15 cellular contexts compared by ENCODE assay signal in genomic region chr18:79374408-79375171, GRCh38. TPM values are rescaled to one million over a fixed set of nuclear protein-coding genes. Genes with fewer than 3 reads are reported as not detected.
DNase-seq lines count a peak whose midpoint lies in the region; ATAC-seq and TF ChIP-seq lines count a peak whose summit lies in the region.
"Had no signal": no experiment of that assay in that cellular context is flagged by ENCODE, and none has a peak within 500 bp of the region (broad histone marks: within the 10 kb centered on the region; RNA-seq: fewer than 3 reads in every experiment).

No MANE protein-coding gene starts in this region.

- peaks cover 0 to 14% of the 10 kb centered on the region in 2 donors for H3K36me3 ChIP-seq in vagina

- H3K27me3 Mint-ChIP-seq in activated naive CD8-positive, alpha-beta T cell treated with anti-CD3 and anti-CD28 coated beads for 36 hours: no peaks in the 10 kb centered on the region
- no peaks in the 10 kb centered on the region for H3K27me3 Mint-ChIP-seq in activated T-cell treated with anti-CD3 and anti-CD28 coated beads, Interleukin-2, amount 50 U/mL, for 72 hours (ENCODE audit: low read depth)
- H3K27me3 Mint-ChIP-seq: stimulated activated naive CD8-positive, alpha-beta T cell treated with anti-CD3 and anti-CD28 coated beads, Interleukin-15, amount 100 ng/mL, for 72 hours had no signal

- no peak overlapping the region for H3K4me3 Mint-ChIP-seq in activated naive CD8-positive, alpha-beta T cell treated with anti-CD3 and anti-CD28 coated beads for 36 hours
- no peak overlapping the region for H3K4me3 Mint-ChIP-seq in activated T-cell treated with anti-CD3 and anti-CD28 coated beads, Interleukin-2, amount 50 U/mL, for 72 hours
- H3K4me3 Mint-ChIP-seq: stimulated activated naive CD8-positive, alpha-beta T cell treated with anti-CD3 and anti-CD28 coated beads, Interleukin-15, amount 100 ng/mL, for 72 hours had no signal

- H3K9me3 ChIP-seq in vagina: no peaks in the 10 kb centered on the region

- no peaks in the 10 kb centered on the region for H3K27me3 ChIP-seq in vagina

- TF ChIP-seq CTCF in vagina (IDR thresholded peaks at IDR 0.05): no peak

- DNase-seq in activated naive CD8-positive, alpha-beta T cell treated with anti-CD3 and anti-CD28 coated beads for 36 hours: no peak
- no peak for DNase-seq in activated T-cell treated with anti-CD3 and anti-CD28 coated beads, Interleukin-2, amount 50 U/mL, for 72 hours
- DNase-seq in vagina (ENCODE audit: extremely low spot score in 2 of 2): no peak
- DNase-seq in H4 (ENCODE audit: low spot score): no peak
- no peak for DNase-seq in cerebellar cortex (ENCODE audit: low spot score)
- DNase-seq: dermis blood vessel endothelial cell; glutamatergic neuron; NCI-H748 treated with DMSO at 0.1 percent for 48 hours; stimulated activated CD4-positive, alpha-beta T cell treated with anti-CD3 and anti-CD28 coated beads, Interleukin-12 subunit alpha, Interleukin-12 subunit beta, amount 100 ng/mL, for 4 hours; stimulated activated naive CD8-positive, alpha-beta T cell treated with anti-CD3 and anti-CD28 coated beads, Interleukin-15, amount 100 ng/mL, for 72 hours had no signal

- no peak for TF ChIP-seq POLR2A in vagina (IDR thresholded peaks at IDR 0.05)

- peaks cover 9% of the 10 kb centered on the region for H3K36me3 Mint-ChIP-seq in activated naive CD8-positive, alpha-beta T cell treated with anti-CD3 and anti-CD28 coated beads for 36 hours
- peaks cover 0 to 7% of the 10 kb centered on the region in 2 donors for H3K36me3 Mint-ChIP-seq in activated T-cell treated with anti-CD3 and anti-CD28 coated beads, Interleukin-2, amount 50 U/mL, for 72 hours (ENCODE audit: insufficient read depth in 2 of 2)

- H3K27ac Mint-ChIP-seq in activated naive CD8-positive, alpha-beta T cell treated with anti-CD3 and anti-CD28 coated beads for 36 hours: peak overlapping the region; percentile 16
- no peak overlapping the region for H3K27ac Mint-ChIP-seq in activated T-cell treated with anti-CD3 and anti-CD28 coated beads, Interleukin-2, amount 50 U/mL, for 72 hours
- H3K27ac Mint-ChIP-seq: activated T-helper 2 cell treated with anti-CD3 and anti-CD28 coated beads, Interferon-gamma antibody, Interleukin-2, Interleukin-4, amounts not matched to agents 10 μg/mL and 5 μg/mL and 100 μg/mL, durations not matched to agents 14 hours and 24 hours and 36 hours; stimulated activated naive CD8-positive, alpha-beta T cell treated with anti-CD3 and anti-CD28 coated beads, Interleukin-15, amount 100 ng/mL, for 72 hours had no signal

- no peak overlapping the region for H3K27ac ChIP-seq in vagina

- H3K4me1 ChIP-seq in vagina: peaks cover 8% of the 10 kb centered on the region

- peaks cover 20% of the 10 kb centered on the region for H3K4me1 Mint-ChIP-seq in activated naive CD8-positive, alpha-beta T cell treated with anti-CD3 and anti-CD28 coated beads for 36 hours
- peaks cover 36% of the 10 kb centered on the region for H3K4me1 Mint-ChIP-seq in activated T-cell treated with anti-CD3 and anti-CD28 coated beads, Interleukin-2, amount 50 U/mL, for 72 hours (ENCODE audit: low read depth)

- H3K4me3 ChIP-seq in vagina: no peak overlapping the region
- H3K4me3 ChIP-seq: K562 had no signal

- intact Hi-C loops in vagina (cut with DNase I): no loop called here

- H3K9me3 Mint-ChIP-seq in activated naive CD8-positive, alpha-beta T cell treated with anti-CD3 and anti-CD28 coated beads for 36 hours: no peaks in the 10 kb centered on the region
- no peaks in the 10 kb centered on the region for H3K9me3 Mint-ChIP-seq in activated T-cell treated with anti-CD3 and anti-CD28 coated beads, Interleukin-2, amount 50 U/mL, for 72 hours
- H3K9me3 Mint-ChIP-seq: activated T-helper 2 cell treated with anti-CD3 and anti-CD28 coated beads, Interferon-gamma antibody, Interleukin-2, Interleukin-4, amounts not matched to agents 10 μg/mL and 5 μg/mL and 100 μg/mL, durations not matched to agents 14 hours and 24 hours and 36 hours; stimulated activated naive CD8-positive, alpha-beta T cell treated with anti-CD3 and anti-CD28 coated beads, Interleukin-15, amount 100 ng/mL, for 72 hours had no signal

- ATAC-seq in GM18511 (IDR thresholded peaks at IDR 0.05; ENCODE audit: unreplicated experiment): peak; percentile 92
- ATAC-seq in GM19468 (IDR thresholded peaks at IDR 0.05; ENCODE audit: extremely low read depth, unreplicated experiment): peak; percentile 83
- peak; percentile 77 for ATAC-seq in HG02981 (IDR thresholded peaks at IDR 0.05; ENCODE audit: unreplicated experiment)
- ATAC-seq in activated T-cell treated with anti-CD3 and anti-CD28 coated beads, Interleukin-2, amount 50 U/mL, for 72 hours (replicated peaks in 1 of 2): no peak
- ATAC-seq: K562; stimulated activated naive CD8-positive, alpha-beta T cell treated with anti-CD3 and anti-CD28 coated beads, Interleukin-15, amount 100 ng/mL, for 72 hours had no signal

RNA-seq across cellular contexts. Expression of gene NFATC1, which starts 21.1 kb away (rescaled TPM):
- total RNA-seq in activated naive CD8-positive, alpha-beta T cell treated with anti-CD3 and anti-CD28 coated beads for 36 hours: 10 to 100 TPM; 94.2 to 98.5 TPM
- total RNA-seq in activated T-cell treated with anti-CD3 and anti-CD28 coated beads, Interleukin-2, amount 50 U/mL, for 72 hours: 10 to 100 TPM; 70.4 to 86.0 TPM
- 21.9 TPM for total RNA-seq in vagina
- total RNA-seq in H4 (2014; rRNA removed; shearing (Covaris generic)): 3.2 and 4.3 TPM in 2 replicates

Comparison
In these comparisons a context has a peak if more than half of its experiments do, and no peak if none do; other contexts are left out.
1. ATAC-seq: peak in GM18511 (single experiment), GM19468 (single experiment) and HG02981 (single experiment); none in activated T-cell treated with anti-CD3 and anti-CD28 coated beads, Interleukin-2, amount 50 U/mL, for 72 hours (0 of 2).